Comparison of ENCODE assay signal across 1 cellular context in the genomic region with DNA sequence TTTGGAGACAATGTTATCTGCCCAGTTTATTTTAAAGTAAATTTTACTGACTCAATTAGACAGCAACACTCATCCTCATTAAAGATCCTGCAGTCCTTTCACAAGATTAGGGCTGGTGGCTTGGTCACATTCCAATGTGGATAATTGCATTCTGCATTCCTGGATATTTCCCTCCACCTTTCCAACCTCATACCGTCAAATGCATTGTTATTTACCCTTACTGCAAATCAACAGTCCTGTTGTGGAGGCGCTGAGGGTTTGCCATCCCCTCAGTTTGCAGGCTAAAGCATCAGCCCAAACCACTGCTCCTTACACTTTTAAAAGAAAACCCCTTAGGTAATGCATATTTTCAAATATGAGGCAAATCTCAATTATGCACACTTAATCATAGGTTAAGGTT.
TF ChIP-seq lines count a peak whose summit lies in the region.

No MANE protein-coding gene starts in this region.

TF ChIP-seq in neural cell, 6 proteins besides CTCF, POLR2A, EP300 and RAD21 (continued from another document):
- TF ChIP-seq TAF1 (IDR thresholded peaks at IDR 0.05; ENCODE audit: low read depth), result no peak
- TF ChIP-seq MXI1 (conservative IDR thresholded peaks at IDR 0.05; ENCODE audit: poor library complexity, severe bottlenecking), result no peak
- TF ChIP-seq EZH2 (IDR thresholded peaks at IDR 0.05; ENCODE audit: borderline replicate concordance, insufficient read depth, low read length, poor library complexity, severe bottlenecking), result no peak
